In the genomic region with DNA sequence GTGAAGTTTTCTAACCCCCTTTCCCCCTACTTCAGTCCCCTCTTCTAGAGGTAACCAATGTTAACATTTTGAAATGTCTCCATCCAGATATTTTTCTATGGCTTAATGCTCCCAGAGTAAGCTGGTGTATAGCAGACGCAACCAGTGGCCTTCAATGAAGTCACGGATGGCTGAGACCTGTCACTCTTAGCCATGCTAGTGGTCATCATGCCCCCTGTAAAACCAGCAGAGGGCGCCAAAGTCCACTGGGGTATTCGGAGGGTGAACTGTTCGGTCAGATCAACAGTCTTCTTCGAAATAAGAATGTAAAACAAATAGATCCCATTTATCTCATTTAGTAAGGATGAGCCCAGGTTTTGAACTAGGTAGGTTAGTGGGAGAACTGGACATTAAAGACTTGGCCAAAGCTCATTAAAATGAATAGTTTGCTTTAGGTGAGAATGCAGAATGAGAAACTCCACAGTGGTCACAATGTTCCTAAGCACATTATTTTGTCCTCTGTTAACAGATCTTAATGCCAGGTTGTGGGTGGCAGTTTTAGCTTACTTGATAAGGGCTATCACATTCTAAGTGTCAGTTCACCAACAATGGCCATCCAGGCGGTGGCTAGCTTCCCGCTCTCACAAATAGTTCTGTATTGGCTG, we compare ENCODE assay signal across 8 cellular contexts. TPM values are rescaled to one million over a fixed set of nuclear protein-coding genes. Genes with fewer than 3 reads are reported as not detected.
DNase-seq lines count a peak whose midpoint lies in the region; FAIRE-seq and TF ChIP-seq lines count a peak whose summit lies in the region.

No MANE protein-coding gene starts in this region.

- H3K4me3 Mint-ChIP-seq in T-helper 2 cell treated with Interferon-gamma antibody and Interleukin-4, amounts not matched to agents 5 μg/mL and 100 μg/mL, for 36 hours: no peak overlapping the region

- H3K4me1 Mint-ChIP-seq in T-helper 2 cell treated with Interferon-gamma antibody and Interleukin-4, amounts not matched to agents 5 μg/mL and 100 μg/mL, for 36 hours (ENCODE audit: low read depth): no peaks in the 10 kb centered on the region

- H3K36me3 Mint-ChIP-seq in T-helper 2 cell treated with Interferon-gamma antibody and Interleukin-4, amounts not matched to agents 5 μg/mL and 100 μg/mL, for 36 hours (ENCODE audit: low read depth): no peaks in the 10 kb centered on the region

- TF ChIP-seq POLR2A in endothelial cell of umbilical vein (IDR thresholded peaks at IDR 0.05; ENCODE audit: low read depth, low read length): no peak

- H3K4me1 ChIP-seq in A673 (ENCODE audit: insufficient read depth, low read length, poor library complexity, severe bottlenecking): no peaks in the 10 kb centered on the region
- peaks cover 26% of the 10 kb centered on the region for H3K4me1 ChIP-seq in endothelial cell of umbilical vein (ENCODE audit: control insufficient read depth, extremely low read depth, insufficient read depth, low read length)
- H3K4me1 ChIP-seq in osteoblast (ENCODE audit: insufficient read depth, low read length): no peaks in the 10 kb centered on the region

- H3K36me3 ChIP-seq in A673 (ENCODE audit: insufficient read depth, low read length, poor library complexity, severe bottlenecking) (no peaks in the 10 kb centered on the region), MG63 (no peaks in the 10 kb centered on the region), endothelial cell of umbilical vein (ENCODE audit: control insufficient read depth in 2 of 2, extremely low read depth in 1 of 2, insufficient read depth in 2 of 2, low read length in 2 of 2) (no peaks in the 10 kb centered on the region), osteoblast (ENCODE audit: insufficient read depth, low read length) (no peaks in the 10 kb centered on the region)

- H3K9me1 ChIP-seq in endothelial cell of umbilical vein (replicated peaks; ENCODE audit: control insufficient read depth, extremely low read depth, insufficient read depth, low read length): no peaks in the 10 kb centered on the region

- CTCF ChIA-PET in A673 (lab: Charles Lee) (no interaction called here), endothelial cell of umbilical vein (lab: Charles Lee) (interaction anchor here (0.5 to 3.0 kb wide), 17 partner anchors 27 to 324 kb away, joined by 3 to 12 read pairs (median 3); a partner anchor contains a TSS)

- H3K9me3 Mint-ChIP-seq in T-helper 2 cell treated with Interferon-gamma antibody and Interleukin-4, amounts not matched to agents 5 μg/mL and 100 μg/mL, for 36 hours: no peaks in the 10 kb centered on the region

- POLR2A ChIA-PET in A673 (lab: Charles Lee; ENCODE audit: low non-redundant PET): no interaction called here
- POLR2A ChIA-PET in endothelial cell of umbilical vein (lab: Charles Lee): no interaction called here

- H3K9ac ChIP-seq in endothelial cell of umbilical vein (replicated peaks; ENCODE audit: extremely low read depth, insufficient read depth, low read length): no peak overlapping the region

- H3K4me3 ChIP-seq in A673 (ENCODE audit: low read depth, low read length, poor library complexity, severe bottlenecking) (no peak overlapping the region), GM12864 (ENCODE audit: low read depth, low read length) (no peak overlapping the region), HFF-Myc (replicated peaks; ENCODE audit: low read depth, low read length) (no peak overlapping the region), MG63 (no peak overlapping the region), endothelial cell of umbilical vein (replicated peaks in 1 of 3; ENCODE audit: insufficient read depth in 1 of 3, low read depth in 1 of 3, low read length in 3 of 3) (no peak overlapping the region), osteoblast (ENCODE audit: insufficient read depth, low read length) (no peak overlapping the region)

- BruUV-seq in A673 (replicated peaks; lab: Mats Ljungman, UMichigan) (no TSS peak), endothelial cell of umbilical vein (replicated peaks; lab: Mats Ljungman, UMichigan) (no TSS peak)

- dilution Hi-C loops in endothelial cell of umbilical vein (cut with MboI; ENCODE audit: extremely low pct_ligation_motif_present, low sequenced_read_pairs): no loop called here

- no peak overlapping the region for H3K27ac ChIP-seq in A673 (ENCODE audit: low read depth, low read length, poor library complexity, severe bottlenecking)
- no peak overlapping the region for H3K27ac ChIP-seq in endothelial cell of umbilical vein (ENCODE audit: insufficient read depth, low read depth, low read length)
- H3K27ac ChIP-seq in osteoblast (ENCODE audit: low read depth, low read length): no peak overlapping the region

- DNase-seq in A673 (ENCODE audit: low spot score) (peak; percentile 82), GM12864 (ENCODE audit: low read depth) (no peak), HFF-Myc (ENCODE audit: extremely low read depth, low read depth) (no peak), MG63 (peak; percentile 47), endothelial cell of umbilical vein (ENCODE audit: low read depth, low spot score) (peak; percentile 64), osteoblast (ENCODE audit: insufficient read length, low spot score, missing footprints) (peak; percentile 82), cerebellar nuclear complex (lab: John Stamatoyannopoulos, UW) (no peak)
- peak; percentile 23 for DNase-seq in T-helper 2 cell treated with Interferon-gamma antibody and Interleukin-4, amounts not matched to agents 5 μg/mL and 100 μg/mL, for 36 hours (ENCODE audit: low spot score)

- no peaks in the 10 kb centered on the region for H4K20me1 ChIP-seq in endothelial cell of umbilical vein (replicated peaks; ENCODE audit: control insufficient read depth, extremely low read depth, insufficient read depth, low read length)
- no peaks in the 10 kb centered on the region for H4K20me1 ChIP-seq in osteoblast (ENCODE audit: insufficient read depth, low read length)

- no peaks in the 10 kb centered on the region for H3K79me2 ChIP-seq in endothelial cell of umbilical vein (ENCODE audit: control insufficient read depth, insufficient read depth, low read length)
- H3K79me2 ChIP-seq in osteoblast (ENCODE audit: insufficient read depth, low read length): no peaks in the 10 kb centered on the region

- peaks cover under 1% of the 10 kb centered on the region for H3K27me3 Mint-ChIP-seq in T-helper 2 cell treated with Interferon-gamma antibody and Interleukin-4, amounts not matched to agents 5 μg/mL and 100 μg/mL, for 36 hours (ENCODE audit: low read depth)

- peak; percentile 73 for FAIRE-seq in endothelial cell of umbilical vein (lab: Jason Lieb, UNC)

- no peak overlapping the region for H3K27ac Mint-ChIP-seq in T-helper 2 cell treated with Interferon-gamma antibody and Interleukin-4, amounts not matched to agents 5 μg/mL and 100 μg/mL, for 36 hours

- peak; percentile 95 for TF ChIP-seq CTCF in A673 (conservative IDR thresholded peaks at IDR 0.05; ENCODE audit: low read depth, low read length)
- TF ChIP-seq CTCF in GM12864 (IDR thresholded peaks at IDR 0.05; ENCODE audit: low read depth, low read length, missing control alignments): peak; percentile 80
- peak; percentile 85 for TF ChIP-seq CTCF in HFF-Myc (IDR thresholded peaks at IDR 0.05; ENCODE audit: low read depth, low read length, missing control alignments)
- peak; percentile 76 to 89 for TF ChIP-seq CTCF in endothelial cell of umbilical vein (IDR thresholded peaks at IDR 0.05; ENCODE audit: extremely low read depth in 1 of 2, insufficient read depth in 1 of 2, low read depth in 1 of 2, low read length in 2 of 2)
- TF ChIP-seq CTCF in osteoblast (IDR thresholded peaks at IDR 0.05; ENCODE audit: extremely low read depth, low read depth, low read length): peak; percentile 89

- H2AFZ ChIP-seq in endothelial cell of umbilical vein (ENCODE audit: low read depth, low read length): peak overlapping the region; percentile 37
- H2AFZ ChIP-seq in osteoblast (ENCODE audit: low read length): no peak overlapping the region

- H3K4me2 ChIP-seq in endothelial cell of umbilical vein (ENCODE audit: insufficient read depth, low read length): no peak overlapping the region
- no peak overlapping the region for H3K4me2 ChIP-seq in osteoblast (ENCODE audit: insufficient read depth, low read length)

- H3K27me3 ChIP-seq in A673 (replicated peaks; ENCODE audit: insufficient read depth, low read depth, low read length, poor library complexity): no peaks in the 10 kb centered on the region
- H3K27me3 ChIP-seq in MG63: peaks cover 2% of the 10 kb centered on the region; the same call in 1 of the 2 replicates
- H3K27me3 ChIP-seq in endothelial cell of umbilical vein (ENCODE audit: control insufficient read depth in 2 of 2, insufficient read depth in 2 of 2, low read length in 2 of 2): no peaks in the 10 kb centered on the region
- H3K27me3 ChIP-seq in osteoblast (ENCODE audit: insufficient read depth, low read length): peaks cover 34% of the 10 kb centered on the region

- H3K9me3 ChIP-seq in A673 (ENCODE audit: low read depth, low read length, poor library complexity, severe bottlenecking): peaks cover 3% of the 10 kb centered on the region
- H3K9me3 ChIP-seq in MG63: 0 out of 2 replicates have a peak, but pooled peaks cover 2% of the 10 kb centered on the region
- no peaks in the 10 kb centered on the region for H3K9me3 ChIP-seq in endothelial cell of umbilical vein (replicated peaks; ENCODE audit: control insufficient read depth, insufficient read depth, low read length)
- no peaks in the 10 kb centered on the region for H3K9me3 ChIP-seq in osteoblast (ENCODE audit: low read depth, low read length)

- intact Hi-C loops in A673 (cut with micrococcal nuclease; ENCODE audit: unreplicated experiment): loop anchor here (1.0 to 2.0 kb wide), 2 partner anchors 208 to 321 kb away; no protein-coding TSS in a partner anchor
- intact Hi-C loops in endothelial cell of umbilical vein (cut with micrococcal nuclease): loop anchor here (1.0 kb wide), 6 partner anchors 47 to 322 kb away; a partner anchor contains a TSS

RNA-seq across cellular contexts. Expression of a gene that starts 8.6 kb away (rescaled TPM):
- total RNA-seq in A673 (2021): 0.21 and 0.33 TPM in 2 replicates
- not detected in 2 replicates for total RNA-seq in MG63 (2014; rRNA removed; shearing (Covaris generic); ENCODE audit: low replicate concordance)
- total RNA-seq in endothelial cell of umbilical vein: not detected in 2 replicates
- polyA plus RNA-seq in endothelial cell of umbilical vein: not detected in 2 replicates
- polyA plus RNA-seq in endothelial cell of umbilical vein (2011; cell fraction: cytosol; rRNA removed): not detected in 2 replicates
- polyA plus RNA-seq in endothelial cell of umbilical vein (2011; cell fraction: nucleus; rRNA removed): not detected in 2 replicates
- not detected in 2 replicates for polyA plus RNA-seq in endothelial cell of umbilical vein (2012)
- polyA minus RNA-seq in endothelial cell of umbilical vein: not detected in 2 replicates
- polyA minus RNA-seq in endothelial cell of umbilical vein (2011; cell fraction: cytosol; rRNA and poly(A)+ RNA removed): not detected
- polyA minus RNA-seq in endothelial cell of umbilical vein (2011; cell fraction: nucleus; rRNA and poly(A)+ RNA removed): not detected in 2 replicates
- under 0.01 TPM in 1 of 2 replicates, not detected in the other for total RNA-seq in osteoblast

RNA-seq across cellular contexts. Expression of a gene that starts 27.8 kb away (rescaled TPM):
- not detected in 2 replicates for total RNA-seq in A673 (2021)
- not detected in 2 replicates for total RNA-seq in MG63 (2014; rRNA removed; shearing (Covaris generic); ENCODE audit: low replicate concordance)
- total RNA-seq in endothelial cell of umbilical vein: not detected in 2 replicates
- not detected in 2 replicates for polyA plus RNA-seq in endothelial cell of umbilical vein
- not detected in 2 replicates for polyA plus RNA-seq in endothelial cell of umbilical vein (2011; cell fraction: cytosol; rRNA removed)
- not detected in 2 replicates for polyA plus RNA-seq in endothelial cell of umbilical vein (2011; cell fraction: nucleus; rRNA removed)
- polyA plus RNA-seq in endothelial cell of umbilical vein (2012): not detected in 2 replicates
- not detected in 2 replicates for polyA minus RNA-seq in endothelial cell of umbilical vein
- polyA minus RNA-seq in endothelial cell of umbilical vein (2011; cell fraction: cytosol; rRNA and poly(A)+ RNA removed): not detected
- polyA minus RNA-seq in endothelial cell of umbilical vein (2011; cell fraction: nucleus; rRNA and poly(A)+ RNA removed): not detected in 2 replicates
- total RNA-seq in osteoblast: not detected in 2 replicates

RNA-seq across cellular contexts. Expression of a gene that starts 47.1 kb away (rescaled TPM):
- total RNA-seq in A673 (2021) (4.0 TPM in 2 replicates), endothelial cell of umbilical vein (15.0 and 22.8 TPM in 2 replicates), osteoblast (not detected in 2 replicates)
- total RNA-seq in MG63 (2014; rRNA removed; shearing (Covaris generic); ENCODE audit: low replicate concordance): 0.10 and 3.0 TPM in 2 replicates
- 3.8 and 4.3 TPM in 2 replicates for polyA plus RNA-seq in endothelial cell of umbilical vein
- polyA plus RNA-seq in endothelial cell of umbilical vein (2011; cell fraction: cytosol; rRNA removed): 3.4 and 3.7 TPM in 2 replicates
- 3.3 and 4.0 TPM in 2 replicates for polyA plus RNA-seq in endothelial cell of umbilical vein (2011; cell fraction: nucleus; rRNA removed)
- 34.8 and 124 TPM in 2 replicates for polyA plus RNA-seq in endothelial cell of umbilical vein (2012)
- 4.8 and 5.9 TPM in 2 replicates for polyA minus RNA-seq in endothelial cell of umbilical vein
- not detected for polyA minus RNA-seq in endothelial cell of umbilical vein (2011; cell fraction: cytosol; rRNA and poly(A)+ RNA removed)
- 0.58 and 0.87 TPM in 2 replicates for polyA minus RNA-seq in endothelial cell of umbilical vein (2011; cell fraction: nucleus; rRNA and poly(A)+ RNA removed)

Comparison
In these comparisons a context has a peak if more than half of its experiments do, and no peak if none do; other contexts are left out.
1. DNase-seq: peak in A673 (single experiment), MG63 (single experiment), T-helper 2 cell treated with Interferon-gamma antibody and Interleukin-4, amounts not matched to agents 5 μg/mL and 100 μg/mL, for 36 hours (single experiment), endothelial cell of umbilical vein (single experiment) and osteoblast (single experiment); none in GM12864 (single experiment), HFF-Myc (single experiment) and cerebellar nuclear complex (0 of 2).
2. Peak in every context shown above with its lines, with median percentiles within 50 percentile points of each other: CTCF ChIP-seq.